In the genomic region with DNA sequence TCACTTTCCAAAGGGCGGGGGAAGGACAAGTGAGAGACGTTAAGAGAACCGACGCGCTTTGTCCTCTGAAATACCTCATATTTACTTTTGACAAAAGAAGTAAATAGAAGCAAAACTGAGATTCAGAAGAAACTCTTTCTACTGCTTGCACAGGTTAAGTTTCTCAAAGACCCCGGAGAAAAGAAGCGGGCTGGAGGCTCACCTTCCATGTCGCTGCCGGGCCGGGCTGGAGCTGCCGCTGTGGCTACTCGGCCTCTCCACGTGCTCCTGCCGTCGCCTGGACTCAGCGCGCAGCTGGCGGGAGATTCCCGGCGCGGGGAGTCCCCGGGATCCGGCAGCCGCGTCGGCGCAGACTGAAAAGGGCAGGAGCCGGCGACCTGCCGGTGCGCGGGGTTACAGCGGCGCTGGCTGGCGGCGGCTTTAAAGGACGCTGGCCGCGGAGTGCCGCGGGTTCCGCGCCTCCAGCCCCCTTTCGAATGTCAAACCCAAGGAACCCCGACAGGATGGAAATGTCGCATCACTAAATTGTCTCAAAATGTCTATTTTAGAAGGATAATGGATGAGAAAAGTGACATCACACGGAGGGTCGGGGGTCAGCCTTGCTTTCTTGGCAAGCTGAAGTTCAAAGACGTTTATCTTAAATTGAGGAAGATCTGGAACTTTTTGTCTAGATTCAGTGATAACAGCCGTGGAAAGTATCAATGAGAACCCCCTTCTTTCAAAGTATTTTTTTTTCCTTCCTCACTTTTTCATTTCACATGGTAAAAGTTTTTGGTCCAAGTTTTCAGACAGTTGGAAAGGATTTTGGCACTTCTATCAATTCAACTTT, we compare ENCODE assay signal across 1 cellular context.
A peak's percentile ranks its signal among the peaks of the same experiment; 100 is the strongest.
TF ChIP-seq lines count a peak whose summit lies in the region.

A gene (minus strand): TSS at position 395 of the 829 bp plus-strand sequence. CDS start 186 bp downstream, at position 209.

TF ChIP-seq in HEK293, 187 proteins besides CTCF, POLR2A, EP300 and RAD21 (continued from another document and continues in another):
- TF ChIP-seq, protein P1, sequence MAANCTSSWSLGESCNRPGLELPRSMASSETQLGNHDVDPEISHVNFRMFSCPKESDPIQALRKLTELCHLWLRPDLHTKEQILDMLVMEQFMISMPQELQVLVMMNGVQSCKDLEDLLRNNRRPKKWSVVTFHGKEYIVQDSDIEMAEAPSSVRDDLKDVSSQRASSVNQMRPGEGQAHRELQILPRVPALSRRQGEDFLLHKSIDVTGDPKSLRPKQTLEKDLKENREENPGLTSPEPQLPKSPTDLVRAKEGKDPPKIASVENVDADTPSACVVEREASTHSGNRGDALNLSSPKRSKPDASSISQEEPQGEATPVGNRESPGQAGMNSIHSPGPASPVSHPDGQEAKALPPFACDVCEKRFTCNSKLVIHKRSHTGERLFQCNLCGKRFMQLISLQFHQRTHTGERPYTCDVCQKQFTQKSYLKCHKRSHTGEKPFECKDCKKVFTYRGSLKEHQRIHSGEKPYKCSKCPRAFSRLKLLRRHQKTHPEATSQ (tag by site-specific recombination; IDR thresholded peaks at IDR 0.05): no peak
- TF ChIP-seq SCRT2 (tag by site-specific recombination; IDR thresholded peaks at IDR 0.05): no peak
- no peak for TF ChIP-seq SP3 (tag by site-specific recombination; IDR thresholded peaks at IDR 0.05)
- 0 out of 2 replicates have a peak, but pooled peaks have one; percentile 19 for TF ChIP-seq ZEB2 (tag by site-specific recombination; IDR thresholded peaks at IDR 0.05)
- no peak for TF ChIP-seq ZNF626 (tag by site-specific recombination; IDR thresholded peaks at IDR 0.05)
- TF ChIP-seq GLIS2 (tag by site-specific recombination; IDR thresholded peaks at IDR 0.05): peak; percentile 20; the same call in 1 of the 2 replicates
- TF ChIP-seq ZBTB17 (tag by site-specific recombination; IDR thresholded peaks at IDR 0.05): peak; percentile 66
- TF ChIP-seq ZNF140 (tag by site-specific recombination; IDR thresholded peaks at IDR 0.05): no peak
- TF ChIP-seq ZNF76 (tag by site-specific recombination; IDR thresholded peaks at IDR 0.05; ENCODE audit: borderline replicate concordance, low read depth): peak; percentile 39; the same call in 1 of the 2 replicates
- peak; percentile 44 for TF ChIP-seq BCL11A (tag by site-specific recombination; IDR thresholded peaks at IDR 0.05; ENCODE audit: low read depth)
- peak; percentile 54 for TF ChIP-seq ZNF335 (tag by site-specific recombination; conservative IDR thresholded peaks at IDR 0.05)
- peak; percentile 56 for TF ChIP-seq ZNF600 (tag by site-specific recombination; IDR thresholded peaks at IDR 0.05)
- no peak for TF ChIP-seq ZBTB1 (tag by site-specific recombination; IDR thresholded peaks at IDR 0.05)
- peak; percentile 58; the same call in 1 of the 2 replicates for TF ChIP-seq ZNF10 (tag by site-specific recombination; IDR thresholded peaks at IDR 0.05)
- TF ChIP-seq, protein P2, sequence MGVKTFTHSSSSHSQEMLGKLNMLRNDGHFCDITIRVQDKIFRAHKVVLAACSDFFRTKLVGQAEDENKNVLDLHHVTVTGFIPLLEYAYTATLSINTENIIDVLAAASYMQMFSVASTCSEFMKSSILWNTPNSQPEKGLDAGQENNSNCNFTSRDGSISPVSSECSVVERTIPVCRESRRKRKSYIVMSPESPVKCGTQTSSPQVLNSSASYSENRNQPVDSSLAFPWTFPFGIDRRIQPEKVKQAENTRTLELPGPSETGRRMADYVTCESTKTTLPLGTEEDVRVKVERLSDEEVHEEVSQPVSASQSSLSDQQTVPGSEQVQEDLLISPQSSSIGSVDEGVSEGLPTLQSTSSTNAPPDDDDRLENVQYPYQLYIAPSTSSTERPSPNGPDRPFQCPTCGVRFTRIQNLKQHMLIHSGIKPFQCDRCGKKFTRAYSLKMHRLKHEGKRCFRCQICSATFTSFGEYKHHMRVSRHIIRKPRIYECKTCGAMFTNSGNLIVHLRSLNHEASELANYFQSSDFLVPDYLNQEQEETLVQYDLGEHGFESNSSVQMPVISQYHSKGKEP (tag by site-specific recombination; IDR thresholded peaks at IDR 0.05): peak; percentile 36; the same call in 1 of the 2 replicates
- TF ChIP-seq, protein P3, sequence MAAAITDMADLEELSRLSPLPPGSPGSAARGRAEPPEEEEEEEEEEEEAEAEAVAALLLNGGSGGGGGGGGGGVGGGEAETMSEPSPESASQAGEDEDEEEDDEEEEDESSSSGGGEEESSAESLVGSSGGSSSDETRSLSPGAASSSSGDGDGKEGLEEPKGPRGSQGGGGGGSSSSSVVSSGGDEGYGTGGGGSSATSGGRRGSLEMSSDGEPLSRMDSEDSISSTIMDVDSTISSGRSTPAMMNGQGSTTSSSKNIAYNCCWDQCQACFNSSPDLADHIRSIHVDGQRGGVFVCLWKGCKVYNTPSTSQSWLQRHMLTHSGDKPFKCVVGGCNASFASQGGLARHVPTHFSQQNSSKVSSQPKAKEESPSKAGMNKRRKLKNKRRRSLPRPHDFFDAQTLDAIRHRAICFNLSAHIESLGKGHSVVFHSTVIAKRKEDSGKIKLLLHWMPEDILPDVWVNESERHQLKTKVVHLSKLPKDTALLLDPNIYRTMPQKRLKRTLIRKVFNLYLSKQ (tag by site-specific recombination; IDR thresholded peaks at IDR 0.05; ENCODE audit: borderline replicate concordance): no peak
- TF ChIP-seq IKZF3 (tag by site-specific recombination; IDR thresholded peaks at IDR 0.05): peak; percentile 91
- TF ChIP-seq KLF16 (tag by site-specific recombination; IDR thresholded peaks at IDR 0.05): no peak
- TF ChIP-seq, protein P4, sequence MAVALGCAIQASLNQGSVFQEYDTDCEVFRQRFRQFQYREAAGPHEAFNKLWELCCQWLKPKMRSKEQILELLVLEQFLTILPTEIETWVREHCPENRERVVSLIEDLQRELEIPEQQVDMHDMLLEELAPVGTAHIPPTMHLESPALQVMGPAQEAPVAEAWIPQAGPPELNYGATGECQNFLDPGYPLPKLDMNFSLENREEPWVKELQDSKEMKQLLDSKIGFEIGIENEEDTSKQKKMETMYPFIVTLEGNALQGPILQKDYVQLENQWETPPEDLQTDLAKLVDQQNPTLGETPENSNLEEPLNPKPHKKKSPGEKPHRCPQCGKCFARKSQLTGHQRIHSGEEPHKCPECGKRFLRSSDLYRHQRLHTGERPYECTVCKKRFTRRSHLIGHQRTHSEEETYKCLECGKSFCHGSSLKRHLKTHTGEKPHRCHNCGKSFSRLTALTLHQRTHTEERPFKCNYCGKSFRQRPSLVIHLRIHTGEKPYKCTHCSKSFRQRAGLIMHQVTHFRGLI (tag by site-specific recombination; IDR thresholded peaks at IDR 0.05): no peak
- peak; percentile 74; the same call in 1 of the 2 replicates for TF ChIP-seq PRDM1 (tag by site-specific recombination; IDR thresholded peaks at IDR 0.05)
- 0 out of 2 replicates have a peak, but pooled peaks have one; percentile 13 for TF ChIP-seq ZNF341 (tag by site-specific recombination; IDR thresholded peaks at IDR 0.05; ENCODE audit: low read depth)
- TF ChIP-seq HOXD13 (CRISPR knock-in tag; IDR thresholded peaks at IDR 0.05; ENCODE audit: borderline replicate concordance): no peak
- peak; percentile 35; the same call in 1 of the 2 replicates for TF ChIP-seq ZNF629 (tag by site-specific recombination; IDR thresholded peaks at IDR 0.05)
- TF ChIP-seq OVOL3 (tag by site-specific recombination; IDR thresholded peaks at IDR 0.05): peak; percentile 35; the same call in 1 of the 2 replicates
- peak; percentile 71; the same call in 1 of the 2 replicates for TF ChIP-seq ZBTB20 (tag by site-specific recombination; IDR thresholded peaks at IDR 0.05)
- TF ChIP-seq GLIS1 (tag by site-specific recombination; IDR thresholded peaks at IDR 0.05): peak; percentile 50
- TF ChIP-seq ZNF146 (tag by site-specific recombination; IDR thresholded peaks at IDR 0.05): no peak
- TF ChIP-seq, protein P5, sequence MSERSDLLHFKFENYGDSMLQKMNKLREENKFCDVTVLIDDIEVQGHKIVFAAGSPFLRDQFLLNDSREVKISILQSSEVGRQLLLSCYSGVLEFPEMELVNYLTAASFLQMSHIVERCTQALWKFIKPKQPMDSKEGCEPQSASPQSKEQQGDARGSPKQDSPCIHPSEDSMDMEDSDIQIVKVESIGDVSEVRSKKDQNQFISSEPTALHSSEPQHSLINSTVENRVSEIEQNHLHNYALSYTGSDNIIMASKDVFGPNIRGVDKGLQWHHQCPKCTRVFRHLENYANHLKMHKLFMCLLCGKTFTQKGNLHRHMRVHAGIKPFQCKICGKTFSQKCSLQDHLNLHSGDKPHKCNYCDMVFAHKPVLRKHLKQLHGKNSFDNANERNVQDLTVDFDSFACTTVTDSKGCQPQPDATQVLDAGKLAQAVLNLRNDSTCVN (tag by site-specific recombination; optimal IDR thresholded peaks at IDR 0.05): peak; percentile 59
- no peak for TF ChIP-seq ZNF660 (tag by site-specific recombination; IDR thresholded peaks at IDR 0.05)
- TF ChIP-seq, protein P6, sequence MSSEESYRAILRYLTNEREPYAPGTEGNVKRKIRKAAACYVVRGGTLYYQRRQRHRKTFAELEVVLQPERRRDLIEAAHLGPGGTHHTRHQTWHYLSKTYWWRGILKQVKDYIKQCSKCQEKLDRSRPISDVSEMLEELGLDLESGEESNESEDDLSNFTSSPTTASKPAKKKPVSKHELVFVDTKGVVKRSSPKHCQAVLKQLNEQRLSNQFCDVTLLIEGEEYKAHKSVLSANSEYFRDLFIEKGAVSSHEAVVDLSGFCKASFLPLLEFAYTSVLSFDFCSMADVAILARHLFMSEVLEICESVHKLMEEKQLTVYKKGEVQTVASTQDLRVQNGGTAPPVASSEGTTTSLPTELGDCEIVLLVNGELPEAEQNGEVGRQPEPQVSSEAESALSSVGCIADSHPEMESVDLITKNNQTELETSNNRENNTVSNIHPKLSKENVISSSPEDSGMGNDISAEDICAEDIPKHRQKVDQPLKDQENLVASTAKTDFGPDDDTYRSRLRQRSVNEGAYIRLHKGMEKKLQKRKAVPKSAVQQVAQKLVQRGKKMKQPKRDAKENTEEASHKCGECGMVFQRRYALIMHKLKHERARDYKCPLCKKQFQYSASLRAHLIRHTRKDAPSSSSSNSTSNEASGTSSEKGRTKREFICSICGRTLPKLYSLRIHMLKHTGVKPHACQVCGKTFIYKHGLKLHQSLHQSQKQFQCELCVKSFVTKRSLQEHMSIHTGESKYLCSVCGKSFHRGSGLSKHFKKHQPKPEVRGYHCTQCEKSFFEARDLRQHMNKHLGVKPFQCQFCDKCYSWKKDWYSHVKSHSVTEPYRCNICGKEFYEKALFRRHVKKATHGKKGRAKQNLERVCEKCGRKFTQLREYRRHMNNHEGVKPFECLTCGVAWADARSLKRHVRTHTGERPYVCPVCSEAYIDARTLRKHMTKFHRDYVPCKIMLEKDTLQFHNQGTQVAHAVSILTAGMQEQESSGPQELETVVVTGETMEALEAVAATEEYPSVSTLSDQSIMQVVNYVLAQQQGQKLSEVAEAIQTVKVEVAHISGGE (tag by site-specific recombination; conservative IDR thresholded peaks at IDR 0.05; ENCODE audit: low read depth): peak; percentile 34; the same call in 1 of the 2 replicates
- TF ChIP-seq, protein P7, sequence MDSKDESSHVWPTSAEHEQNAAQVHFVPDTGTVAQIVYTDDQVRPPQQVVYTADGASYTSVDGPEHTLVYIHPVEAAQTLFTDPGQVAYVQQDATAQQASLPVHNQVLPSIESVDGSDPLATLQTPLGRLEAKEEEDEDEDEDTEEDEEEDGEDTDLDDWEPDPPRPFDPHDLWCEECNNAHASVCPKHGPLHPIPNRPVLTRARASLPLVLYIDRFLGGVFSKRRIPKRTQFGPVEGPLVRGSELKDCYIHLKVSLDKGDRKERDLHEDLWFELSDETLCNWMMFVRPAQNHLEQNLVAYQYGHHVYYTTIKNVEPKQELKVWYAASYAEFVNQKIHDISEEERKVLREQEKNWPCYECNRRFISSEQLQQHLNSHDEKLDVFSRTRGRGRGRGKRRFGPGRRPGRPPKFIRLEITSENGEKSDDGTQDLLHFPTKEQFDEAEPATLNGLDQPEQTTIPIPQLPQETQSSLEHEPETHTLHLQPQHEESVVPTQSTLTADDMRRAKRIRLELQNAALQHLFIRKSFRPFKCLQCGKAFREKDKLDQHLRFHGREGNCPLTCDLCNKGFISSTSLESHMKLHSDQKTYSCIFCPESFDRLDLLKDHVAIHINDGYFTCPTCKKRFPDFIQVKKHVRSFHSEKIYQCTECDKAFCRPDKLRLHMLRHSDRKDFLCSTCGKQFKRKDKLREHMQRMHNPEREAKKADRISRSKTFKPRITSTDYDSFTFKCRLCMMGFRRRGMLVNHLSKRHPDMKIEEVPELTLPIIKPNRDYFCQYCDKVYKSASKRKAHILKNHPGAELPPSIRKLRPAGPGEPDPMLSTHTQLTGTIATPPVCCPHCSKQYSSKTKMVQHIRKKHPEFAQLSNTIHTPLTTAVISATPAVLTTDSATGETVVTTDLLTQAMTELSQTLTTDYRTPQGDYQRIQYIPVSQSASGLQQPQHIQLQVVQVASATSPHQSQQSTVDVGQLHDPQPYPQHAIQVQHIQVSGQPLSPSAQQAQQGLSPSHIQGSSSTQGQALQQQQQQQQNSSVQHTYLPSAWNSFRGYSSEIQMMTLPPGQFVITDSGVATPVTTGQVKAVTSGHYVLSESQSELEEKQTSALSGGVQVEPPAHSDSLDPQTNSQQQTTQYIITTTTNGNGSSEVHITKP (tag by site-specific recombination; IDR thresholded peaks at IDR 0.05): no peak
- peak; percentile 83; the same call in 1 of the 2 replicates for TF ChIP-seq ZSCAN30 (tag by site-specific recombination; IDR thresholded peaks at IDR 0.05)
- TF ChIP-seq ZXDB (tag by site-specific recombination; IDR thresholded peaks at IDR 0.05): 0 out of 2 replicates have a peak, but pooled peaks have one; percentile 38
- TF ChIP-seq, protein P8, sequence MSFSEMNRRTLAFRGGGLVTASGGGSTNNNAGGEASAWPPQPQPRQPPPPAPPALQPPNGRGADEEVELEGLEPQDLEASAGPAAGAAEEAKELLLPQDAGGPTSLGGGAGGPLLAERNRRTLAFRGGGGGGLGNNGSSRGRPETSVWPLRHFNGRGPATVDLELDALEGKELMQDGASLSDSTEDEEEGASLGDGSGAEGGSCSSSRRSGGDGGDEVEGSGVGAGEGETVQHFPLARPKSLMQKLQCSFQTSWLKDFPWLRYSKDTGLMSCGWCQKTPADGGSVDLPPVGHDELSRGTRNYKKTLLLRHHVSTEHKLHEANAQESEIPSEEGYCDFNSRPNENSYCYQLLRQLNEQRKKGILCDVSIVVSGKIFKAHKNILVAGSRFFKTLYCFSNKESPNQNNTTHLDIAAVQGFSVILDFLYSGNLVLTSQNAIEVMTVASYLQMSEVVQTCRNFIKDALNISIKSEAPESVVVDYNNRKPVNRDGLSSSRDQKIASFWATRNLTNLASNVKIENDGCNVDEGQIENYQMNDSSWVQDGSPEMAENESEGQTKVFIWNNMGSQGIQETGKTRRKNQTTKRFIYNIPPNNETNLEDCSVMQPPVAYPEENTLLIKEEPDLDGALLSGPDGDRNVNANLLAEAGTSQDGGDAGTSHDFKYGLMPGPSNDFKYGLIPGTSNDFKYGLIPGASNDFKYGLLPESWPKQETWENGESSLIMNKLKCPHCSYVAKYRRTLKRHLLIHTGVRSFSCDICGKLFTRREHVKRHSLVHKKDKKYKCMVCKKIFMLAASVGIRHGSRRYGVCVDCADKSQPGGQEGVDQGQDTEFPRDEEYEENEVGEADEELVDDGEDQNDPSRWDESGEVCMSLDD (tag by site-specific recombination; IDR thresholded peaks at IDR 0.05): peak; percentile 69
- TF ChIP-seq, protein P9, sequence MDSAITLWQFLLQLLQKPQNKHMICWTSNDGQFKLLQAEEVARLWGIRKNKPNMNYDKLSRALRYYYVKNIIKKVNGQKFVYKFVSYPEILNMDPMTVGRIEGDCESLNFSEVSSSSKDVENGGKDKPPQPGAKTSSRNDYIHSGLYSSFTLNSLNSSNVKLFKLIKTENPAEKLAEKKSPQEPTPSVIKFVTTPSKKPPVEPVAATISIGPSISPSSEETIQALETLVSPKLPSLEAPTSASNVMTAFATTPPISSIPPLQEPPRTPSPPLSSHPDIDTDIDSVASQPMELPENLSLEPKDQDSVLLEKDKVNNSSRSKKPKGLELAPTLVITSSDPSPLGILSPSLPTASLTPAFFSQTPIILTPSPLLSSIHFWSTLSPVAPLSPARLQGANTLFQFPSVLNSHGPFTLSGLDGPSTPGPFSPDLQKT (IDR thresholded peaks at IDR 0.05; ENCODE audit: borderline replicate concordance, low read depth, low read length): no peak
- TF ChIP-seq FEZF1 (tag by site-specific recombination; IDR thresholded peaks at IDR 0.05): 0 out of 2 replicates have a peak, but pooled peaks have one; percentile 13
